In the genomic region with DNA sequence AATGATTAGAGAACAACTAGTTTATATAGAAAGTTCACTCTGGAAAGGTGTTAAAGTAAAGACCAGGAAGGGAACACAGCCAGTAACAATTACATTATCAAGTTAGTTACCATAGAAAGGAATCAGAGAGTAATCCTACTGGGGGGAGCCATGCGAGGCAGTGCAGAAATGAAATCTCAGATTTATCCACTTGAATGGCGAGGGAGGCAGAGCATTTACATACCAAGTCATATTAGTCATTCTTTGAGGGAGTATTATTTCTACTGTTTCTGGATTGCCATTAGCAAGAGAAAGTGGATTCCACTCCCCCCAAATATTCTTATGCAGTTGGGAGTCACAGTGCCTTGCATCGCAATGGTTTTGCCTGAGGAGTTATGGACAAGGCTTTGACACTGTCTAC, we compare ENCODE assay signal across 11 cellular contexts.
"Had no signal": no experiment of that assay in that cellular context is flagged by ENCODE, and none has a peak within 500 bp of the region (broad histone marks: within the 10 kb centered on the region; RNA-seq: fewer than 3 reads in every experiment).

No MANE protein-coding gene starts in this region.

- DNase-seq: activated T-cell treated with anti-CD3 and anti-CD28 coated beads, Interleukin-2, amount 50 U/mL, for 1 hour; amniotic stem cell; esophagus squamous epithelium; left colon; naive thymus-derived CD4-positive, alpha-beta T cell; small intestine; T-helper 2 cell; uterus had no signal

- H3K9me3 ChIP-seq: breast epithelium, esophagus squamous epithelium, gastroesophageal sphincter, right atrium auricular region, uterus had no signal

- H3K4me3 ChIP-seq: breast epithelium, esophagus squamous epithelium, gastroesophageal sphincter, right atrium auricular region, uterus had no signal

- ATAC-seq: gastroesophageal sphincter; left colon; naive thymus-derived CD4-positive, alpha-beta T cell had no signal

- H3K27ac ChIP-seq: breast epithelium, esophagus squamous epithelium, gastroesophageal sphincter, right atrium auricular region, uterus had no signal

- H3K36me3 ChIP-seq: breast epithelium, esophagus squamous epithelium, gastroesophageal sphincter, right atrium auricular region, uterus had no signal

- H3K27me3 ChIP-seq: breast epithelium, esophagus squamous epithelium, gastroesophageal sphincter, right atrium auricular region, uterus had no signal

- H3K4me1 ChIP-seq: breast epithelium, esophagus squamous epithelium, gastroesophageal sphincter, right atrium auricular region, uterus had no signal
